In the genomic region with DNA sequence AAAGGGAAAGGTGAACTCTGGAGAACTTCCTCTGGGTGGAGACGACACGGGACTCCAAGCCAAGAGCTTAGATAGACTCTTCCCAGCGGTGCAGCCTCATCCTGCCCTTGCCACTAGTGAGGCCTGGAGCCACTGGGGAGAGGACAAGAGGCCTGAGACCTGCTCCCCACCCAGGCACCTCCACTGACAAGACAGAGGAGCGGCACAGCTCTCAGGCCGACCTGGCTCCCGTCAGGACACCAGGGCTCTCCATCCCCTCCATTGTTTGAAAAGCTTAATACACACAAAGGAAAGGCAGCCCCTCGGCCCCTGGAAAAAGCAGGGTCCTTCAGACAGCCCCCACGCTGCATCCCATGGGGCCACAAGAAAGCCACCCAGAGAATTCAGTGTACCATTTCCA, we compare ENCODE assay signal across 20 cellular contexts. TPM values are rescaled to one million over a fixed set of nuclear protein-coding genes. Genes with fewer than 3 reads are reported as not detected.
"Had no signal": no experiment of that assay in that cellular context is flagged by ENCODE, and none has a peak within 500 bp of the region (broad histone marks: within the 10 kb centered on the region; RNA-seq: fewer than 3 reads in every experiment).

No MANE protein-coding gene starts in this region.

- ATAC-seq: left lung; mucosa of descending colon; stimulated activated memory B cell treated with anti-CD40 and anti-IgM and Interleukin-4, amounts not matched to agents 10 μg/mL and 1 μg/mL and 100 μg/mL, for 72 hours had no signal

- H3K9me3 Mint-ChIP-seq: activated CD4-positive, alpha-beta T cell treated with anti-CD3 and anti-CD28 coated beads, Interleukin-2, amount 10 ng/mL, durations not matched to agents 7 days and 5 days; activated T-helper 1 cell treated with anti-CD3 and anti-CD28 coated beads, Interleukin-12 subunit alpha, Interleukin-12 subunit beta, Interleukin-2, Interleukin-4 antibody, amounts not matched to agents 30 ng/mL and 10 ng/mL and 1 ng/mL, durations not matched to agents 14 hours and 24 hours and 36 hours; stimulated activated memory B cell treated with anti-CD40 and anti-IgM and Interleukin-4, amounts not matched to agents 10 μg/mL and 1 μg/mL and 100 μg/mL, for 72 hours had no signal

- H3K27me3 Mint-ChIP-seq: activated CD4-positive, alpha-beta T cell treated with anti-CD3 and anti-CD28 coated beads, Interleukin-2, amount 10 ng/mL, durations not matched to agents 7 days and 5 days; stimulated activated memory B cell treated with anti-CD40 and anti-IgM and Interleukin-4, amounts not matched to agents 10 μg/mL and 1 μg/mL and 100 μg/mL, for 72 hours had no signal

- H3K4me3 Mint-ChIP-seq: activated CD4-positive, alpha-beta T cell treated with anti-CD3 and anti-CD28 coated beads, Interleukin-2, amount 10 ng/mL, durations not matched to agents 7 days and 5 days; activated T-helper 1 cell treated with anti-CD3 and anti-CD28 coated beads, Interleukin-12 subunit alpha, Interleukin-12 subunit beta, Interleukin-2, Interleukin-4 antibody, amounts not matched to agents 30 ng/mL and 10 ng/mL and 1 ng/mL, durations not matched to agents 14 hours and 24 hours and 36 hours; stimulated activated memory B cell treated with anti-CD40 and anti-IgM and Interleukin-4, amounts not matched to agents 10 μg/mL and 1 μg/mL and 100 μg/mL, for 72 hours had no signal

- H3K27ac Mint-ChIP-seq: activated CD4-positive, alpha-beta T cell treated with anti-CD3 and anti-CD28 coated beads, Interleukin-2, amount 10 ng/mL, durations not matched to agents 7 days and 5 days; activated T-helper 1 cell treated with anti-CD3 and anti-CD28 coated beads, Interleukin-12 subunit alpha, Interleukin-12 subunit beta, Interleukin-2, Interleukin-4 antibody, amounts not matched to agents 30 ng/mL and 10 ng/mL and 1 ng/mL, durations not matched to agents 14 hours and 24 hours and 36 hours; stimulated activated memory B cell treated with anti-CD40 and anti-IgM and Interleukin-4, amounts not matched to agents 10 μg/mL and 1 μg/mL and 100 μg/mL, for 72 hours had no signal

- DNase-seq: activated CD4-positive, alpha-beta T cell treated with anti-CD3 and anti-CD28 coated beads, Interleukin-2, amount 10 ng/mL, durations not matched to agents 7 days and 5 days; activated CD4-positive, CD25-positive, alpha-beta regulatory T cell treated with anti-CD3 and anti-CD28 coated beads, Interleukin-2, amount 50 U/mL, for 72 hours; activated gamma-delta T cell; activated naive CD4-positive, alpha-beta T cell treated with anti-CD3 and anti-CD28 coated beads, Interleukin-2, amount 50 U/mL, for 16 hours; anterior cingulate cortex; effector CD8-positive, alpha-beta T cell; left lung; mucosa of descending colon; stimulated activated CD4-positive, alpha-beta T cell treated with anti-CD3 and anti-CD28 coated beads, Interleukin-1b, Interleukin-23, amount 100 ng/mL, for 48 hours; stimulated activated CD4-positive, alpha-beta T cell treated with anti-CD3 and anti-CD28 coated beads, Interleukin-4, amount 100 ng/mL, for 4 hours; stimulated activated CD8-positive, alpha-beta memory T cell treated with anti-CD3 and anti-CD28 coated beads, Interleukin-4, amount 100 ng/mL, for 48 hours; stomach; T-helper 2 cell had no signal

RNA-seq across cellular contexts. Expression of a gene that starts 55.3 kb away (rescaled TPM):
- total RNA-seq: epithelial cell of proximal tubule, myocyte, omental fat pad, right atrium auricular region, thyroid gland had no signal
